In the genomic region with DNA sequence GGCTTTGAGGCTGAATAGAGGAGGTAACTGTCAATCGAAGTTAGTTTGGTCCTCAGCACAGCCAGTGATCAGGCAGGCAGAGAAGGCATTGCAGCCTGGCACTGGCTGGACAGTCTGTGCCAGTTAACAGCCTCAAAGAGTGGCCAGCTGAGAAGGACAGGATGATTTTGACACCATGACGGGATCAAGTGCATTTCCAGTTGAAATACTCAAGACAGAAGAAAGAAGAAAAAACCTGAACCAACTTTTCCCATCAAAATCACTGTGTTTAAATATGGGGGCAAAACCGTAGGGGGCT, we compare ENCODE assay signal across 15 cellular contexts.
DNase-seq lines count a peak whose midpoint lies in the region; ATAC-seq and TF ChIP-seq lines count a peak whose summit lies in the region.
"Had no signal": no experiment of that assay in that cellular context is flagged by ENCODE, and none has a peak within 500 bp of the region (broad histone marks: within the 10 kb centered on the region; RNA-seq: fewer than 3 reads in every experiment).

No MANE protein-coding gene starts in this region.

- H4K20me1 ChIP-seq in SK-N-SH (ENCODE audit: insufficient read depth) (no peaks in the 10 kb centered on the region), Karpas-422 (ENCODE audit: insufficient read depth, low read depth, low read length) (no peaks in the 10 kb centered on the region)

- H3K27me3 ChIP-seq in SK-N-SH (ENCODE audit: insufficient read depth) (no peaks in the 10 kb centered on the region), Karpas-422 (ENCODE audit: low read length) (no peaks in the 10 kb centered on the region), right lobe of liver (no peaks in the 10 kb centered on the region)
- H3K27me3 ChIP-seq: colonic mucosa, upper lobe of left lung had no signal

- H3K27me3 Mint-ChIP-seq in dendritic cell treated with granulocyte-macrophage colony-stimulating factor and Interleukin-4, amounts not matched to agents 40 ng/mL and 50 ng/mL, for 4 days = no peaks in the 10 kb centered on the region

- peaks cover 9% of the 10 kb centered on the region for H3K36me3 Mint-ChIP-seq in dendritic cell treated with granulocyte-macrophage colony-stimulating factor and Interleukin-4, amounts not matched to agents 40 ng/mL and 50 ng/mL, for 4 days (ENCODE audit: low read depth)
- H3K36me3 Mint-ChIP-seq: CD4-positive, alpha-beta memory T cell; IgD-negative memory B cell had no signal

- H3K4me1 ChIP-seq in SK-N-SH (ENCODE audit: control insufficient read depth in 1 of 2, insufficient read depth in 2 of 2, low read depth in 1 of 2, low read length in 1 of 2) (peaks cover 0 to 4% of the 10 kb centered on the region in 2 experiments; a peak in 2 of 4 replicates), Karpas-422 (ENCODE audit: low read length) (peaks cover 4% of the 10 kb centered on the region; the same call in 1 of the 2 replicates), right lobe of liver (peaks cover 0 to 13% (median 4%) of the 10 kb centered on the region in 4 donors)

- H3K9me2 ChIP-seq in SK-N-SH = no peaks in the 10 kb centered on the region
- no peaks in the 10 kb centered on the region for H3K9me2 ChIP-seq in Karpas-422 (replicated peaks; ENCODE audit: insufficient read depth, low read length)

- peaks cover under 1% of the 10 kb centered on the region for H3F3A ChIP-seq in SK-N-SH (replicated peaks; ENCODE audit: insufficient read depth)

- H3K4me3 ChIP-seq in SK-N-SH (ENCODE audit: low read depth in 2 of 2, low read length in 1 of 2) = no peak overlapping the region; a peak in 1 of 4 replicates
- H3K4me3 ChIP-seq in Karpas-422 (ENCODE audit: low read length) = no peak overlapping the region
- no peak overlapping the region for H3K4me3 ChIP-seq in right lobe of liver
- H3K4me3 ChIP-seq: colonic mucosa had no signal

- no peak for TF ChIP-seq CTCF in SK-N-SH (IDR thresholded peaks at IDR 0.05)
- TF ChIP-seq CTCF in right lobe of liver (IDR thresholded peaks at IDR 0.05) = no peak

- H3K9me3 ChIP-seq in SK-N-SH (no peaks in the 10 kb centered on the region), Karpas-422 (ENCODE audit: low read length) (no peaks in the 10 kb centered on the region), right lobe of liver (no peaks in the 10 kb centered on the region)
- H3K9me3 ChIP-seq: colonic mucosa, esophagus squamous epithelium, upper lobe of left lung had no signal

- H2AFZ ChIP-seq in SK-N-SH (ENCODE audit: low read depth) (no peak overlapping the region), Karpas-422 (ENCODE audit: low read length) (no peak overlapping the region)

- peaks cover 19% of the 10 kb centered on the region for H3K9me3 Mint-ChIP-seq in dendritic cell treated with granulocyte-macrophage colony-stimulating factor and Interleukin-4, amounts not matched to agents 40 ng/mL and 50 ng/mL, for 4 days

- H3K27ac Mint-ChIP-seq in dendritic cell treated with granulocyte-macrophage colony-stimulating factor and Interleukin-4, amounts not matched to agents 40 ng/mL and 50 ng/mL, for 4 days = peak overlapping the region; percentile 73

- POLR2A ChIA-PET in SK-N-SH (lab: Yijun Ruan, JAX) = no interaction called here

- no peak for TF ChIP-seq EP300 in SK-N-SH (IDR thresholded peaks at IDR 0.05; ENCODE audit: borderline replicate concordance in 1 of 2, low read depth in 1 of 2, low read length in 1 of 2)

- H3K79me2 ChIP-seq in SK-N-SH (ENCODE audit: insufficient read depth) (no peaks in the 10 kb centered on the region), Karpas-422 (ENCODE audit: low read length) (no peaks in the 10 kb centered on the region)

- TF ChIP-seq POLR2A in right lobe of liver (IDR thresholded peaks at IDR 0.05) = no peak

- intact Hi-C loops in dendritic cell treated with granulocyte-macrophage colony-stimulating factor and Interleukin-4, amounts not matched to agents 40 ng/mL and 50 ng/mL, for 4 days (cut with micrococcal nuclease) = loop anchor here (1.0 to 5.0 kb wide), 3 partner anchors 96 to 158 kb away; a partner anchor contains a TSS
- intact Hi-C loops in right lobe of liver (cut with DNase I) = no loop called here

- H3K27ac ChIP-seq in SK-N-SH (ENCODE audit: low read depth in 2 of 2, low read length in 1 of 2) = no peak overlapping the region
- H3K27ac ChIP-seq in Karpas-422 (ENCODE audit: low read length) = no peak overlapping the region
- H3K27ac ChIP-seq in right lobe of liver = peak overlapping the region in 1 of 3 donors; percentile 73

- ATAC-seq in SK-N-SH treated with all-trans-retinoic acid at 6 μM for 48 hours = peak; percentile 9; the same call in 1 of the 3 replicates
- peak; percentile 34 to 58 (median 48) for ATAC-seq in right lobe of liver
- no peak for ATAC-seq in GM18907 (IDR thresholded peaks at IDR 0.05; ENCODE audit: unreplicated experiment)

- H3K4me2 ChIP-seq in SK-N-SH = no peak overlapping the region
- H3K4me2 ChIP-seq in Karpas-422 (ENCODE audit: low read depth, low read length, poor library complexity, severe bottlenecking) = peak overlapping the region; percentile 15

- H3K9ac ChIP-seq in SK-N-SH (no peak overlapping the region), Karpas-422 (ENCODE audit: low read length) (no peak overlapping the region)

- no peak for DNase-seq in SK-N-SH
- no peak for DNase-seq in Karpas-422
- DNase-seq in right lobe of liver = no peak
- DNase-seq in activated CD4-positive, CD25-positive, alpha-beta regulatory T cell treated with anti-CD3 and anti-CD28 coated beads, Interleukin-2, amount 50 U/mL, for 72 hours = no peak
- DNase-seq in T-helper 1 cell = no peak
- DNase-seq: 8988T, esophagus squamous epithelium, kidney had no signal

- CTCF ChIA-PET in SK-N-SH (lab: Yijun Ruan, JAX) = interaction anchor here (0.6 to 2.4 kb wide), 42 partner anchors 10 to 1013 kb away, joined by 3 to 37 read pairs (median 4); a partner anchor contains a TSS

- H3K4me3 Mint-ChIP-seq in dendritic cell treated with granulocyte-macrophage colony-stimulating factor and Interleukin-4, amounts not matched to agents 40 ng/mL and 50 ng/mL, for 4 days = no peak overlapping the region

- 34% methylated on average over 3 of the region's 3 CpGs for WGBS in SK-N-SH (ENCODE audit: low lambda C conversion rate)
- WGBS in right lobe of liver (ENCODE audit: insufficient coverage, low coverage, low lambda C conversion rate, missing lambda C conversion rate) = 7% methylated on average over 2 of the region's 3 CpGs

- peaks cover 35% of the 10 kb centered on the region for H3K4me1 Mint-ChIP-seq in dendritic cell treated with granulocyte-macrophage colony-stimulating factor and Interleukin-4, amounts not matched to agents 40 ng/mL and 50 ng/mL, for 4 days (ENCODE audit: low read depth)

- no peak for TF ChIP-seq RAD21 in SK-N-SH (IDR thresholded peaks at IDR 0.05; ENCODE audit: low read length)

- H3K36me3 ChIP-seq in SK-N-SH (replicated peaks in 1 of 2; ENCODE audit: control insufficient read depth in 1 of 2, insufficient read depth in 2 of 2, low read length in 1 of 2) = no peaks in the 10 kb centered on the region
- no peaks in the 10 kb centered on the region for H3K36me3 ChIP-seq in Karpas-422 (ENCODE audit: insufficient read depth, low read length)
- no peaks in the 10 kb centered on the region for H3K36me3 ChIP-seq in right lobe of liver
- H3K36me3 ChIP-seq: colonic mucosa, esophagus squamous epithelium, upper lobe of left lung had no signal

TF ChIP-seq in SK-N-SH treated with all-trans-retinoic acid at 6 μM for 48 hours, 23 proteins besides CTCF, POLR2A, EP300 and RAD21 (continues in another document):
- TF ChIP-seq GLIS3 (CRISPR knock-in tag; IDR thresholded peaks at IDR 0.05) (no peak), ZFP30 (CRISPR knock-in tag; IDR thresholded peaks at IDR 0.05) (no peak), SNAI2 (CRISPR knock-in tag; IDR thresholded peaks at IDR 0.05) (no peak), ESRRG (CRISPR knock-in tag; IDR thresholded peaks at IDR 0.05) (no peak), RARB (CRISPR knock-in tag; IDR thresholded peaks at IDR 0.05) (no peak), ARNTL (CRISPR knock-in tag; IDR thresholded peaks at IDR 0.05; ENCODE audit: borderline replicate concordance, low read depth) (no peak), ZFP3 (CRISPR knock-in tag; IDR thresholded peaks at IDR 0.05) (no peak), TOX (CRISPR knock-in tag; IDR thresholded peaks at IDR 0.05; ENCODE audit: borderline replicate concordance) (no peak)

TF ChIP-seq in SK-N-SH, 30 proteins besides CTCF, POLR2A, EP300 and RAD21 (continues in another document):
- TF ChIP-seq, protein P1, sequence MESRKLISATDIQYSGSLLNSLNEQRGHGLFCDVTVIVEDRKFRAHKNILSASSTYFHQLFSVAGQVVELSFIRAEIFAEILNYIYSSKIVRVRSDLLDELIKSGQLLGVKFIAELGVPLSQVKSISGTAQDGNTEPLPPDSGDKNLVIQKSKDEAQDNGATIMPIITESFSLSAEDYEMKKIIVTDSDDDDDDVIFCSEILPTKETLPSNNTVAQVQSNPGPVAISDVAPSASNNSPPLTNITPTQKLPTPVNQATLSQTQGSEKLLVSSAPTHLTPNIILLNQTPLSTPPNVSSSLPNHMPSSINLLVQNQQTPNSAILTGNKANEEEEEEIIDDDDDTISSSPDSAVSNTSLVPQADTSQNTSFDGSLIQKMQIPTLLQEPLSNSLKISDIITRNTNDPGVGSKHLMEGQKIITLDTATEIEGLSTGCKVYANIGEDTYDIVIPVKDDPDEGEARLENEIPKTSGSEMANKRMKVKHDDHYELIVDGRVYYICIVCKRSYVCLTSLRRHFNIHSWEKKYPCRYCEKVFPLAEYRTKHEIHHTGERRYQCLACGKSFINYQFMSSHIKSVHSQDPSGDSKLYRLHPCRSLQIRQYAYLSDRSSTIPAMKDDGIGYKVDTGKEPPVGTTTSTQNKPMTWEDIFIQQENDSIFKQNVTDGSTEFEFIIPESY (IDR thresholded peaks at IDR 0.05; ENCODE audit: borderline replicate concordance, low read depth) = no peak
- TF ChIP-seq, protein P2, sequence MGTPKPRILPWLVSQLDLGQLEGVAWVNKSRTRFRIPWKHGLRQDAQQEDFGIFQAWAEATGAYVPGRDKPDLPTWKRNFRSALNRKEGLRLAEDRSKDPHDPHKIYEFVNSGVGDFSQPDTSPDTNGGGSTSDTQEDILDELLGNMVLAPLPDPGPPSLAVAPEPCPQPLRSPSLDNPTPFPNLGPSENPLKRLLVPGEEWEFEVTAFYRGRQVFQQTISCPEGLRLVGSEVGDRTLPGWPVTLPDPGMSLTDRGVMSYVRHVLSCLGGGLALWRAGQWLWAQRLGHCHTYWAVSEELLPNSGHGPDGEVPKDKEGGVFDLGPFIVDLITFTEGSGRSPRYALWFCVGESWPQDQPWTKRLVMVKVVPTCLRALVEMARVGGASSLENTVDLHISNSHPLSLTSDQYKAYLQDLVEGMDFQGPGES (IDR thresholded peaks at IDR 0.05; ENCODE audit: low read depth, low read length) = no peak
- TF ChIP-seq NRF1 (IDR thresholded peaks at IDR 0.05; ENCODE audit: low read depth, low read length) = no peak
- TF ChIP-seq, protein P3, sequence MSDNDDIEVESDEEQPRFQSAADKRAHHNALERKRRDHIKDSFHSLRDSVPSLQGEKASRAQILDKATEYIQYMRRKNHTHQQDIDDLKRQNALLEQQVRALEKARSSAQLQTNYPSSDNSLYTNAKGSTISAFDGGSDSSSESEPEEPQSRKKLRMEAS (IDR thresholded peaks at IDR 0.05; ENCODE audit: low read depth) = no peak
- no peak for TF ChIP-seq NFIC (IDR thresholded peaks at IDR 0.05; ENCODE audit: borderline replicate concordance)
